Comparison of ENCODE assay signal across 17 cellular contexts in the genomic region with DNA sequence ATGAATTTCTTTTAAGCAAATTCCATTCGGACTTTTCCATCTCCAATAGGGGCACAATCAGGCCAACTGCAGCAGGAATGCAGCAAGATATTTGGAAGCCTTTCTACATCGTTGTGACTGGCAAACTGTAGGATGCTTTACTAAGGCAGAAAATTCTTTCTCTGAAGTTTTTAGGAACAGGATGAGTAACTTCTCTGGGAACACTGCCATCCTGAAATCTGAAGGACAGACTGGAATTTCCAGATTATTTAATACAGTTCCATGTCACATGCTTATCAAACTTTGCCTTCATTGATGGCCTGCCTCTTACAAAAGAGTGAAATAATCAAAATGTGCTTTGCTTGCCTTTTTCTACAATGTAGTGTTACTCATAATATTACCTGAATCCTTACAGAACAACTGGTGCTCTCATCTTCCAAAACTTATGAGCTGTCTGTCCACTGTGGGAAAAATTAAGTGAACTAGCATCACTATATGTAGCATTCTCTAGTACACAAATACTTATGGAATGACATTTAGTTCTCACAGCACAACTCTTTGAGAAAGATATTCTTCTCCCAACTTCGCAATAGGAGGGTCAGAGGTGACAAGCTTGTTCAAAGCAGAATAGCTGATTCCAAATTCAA. TPM values are rescaled to one million over a fixed set of nuclear protein-coding genes. Genes with fewer than 3 reads are reported as not detected.
A peak's percentile ranks its signal among the peaks of the same experiment; 100 is the strongest.
DNase-seq lines count a peak whose midpoint lies in the region; ATAC-seq, FAIRE-seq and TF ChIP-seq lines count a peak whose summit lies in the region.
"Had no signal": no experiment of that assay in that cellular context is flagged by ENCODE, and none has a peak within 500 bp of the region (broad histone marks: within the 10 kb centered on the region; RNA-seq: fewer than 3 reads in every experiment).

No MANE protein-coding gene starts in this region.

- H2AFZ ChIP-seq in osteoblast (ENCODE audit: low read length), result no peak overlapping the region

- H3K4me1 ChIP-seq in SJCRH30 (peaks cover 34% of the 10 kb centered on the region), osteoblast (ENCODE audit: insufficient read depth, low read length) (no peaks in the 10 kb centered on the region)
- H3K4me1 ChIP-seq: heart right ventricle had no signal

- H3K79me2 ChIP-seq in osteoblast (ENCODE audit: insufficient read depth, low read length), result no peaks in the 10 kb centered on the region

- H3K4me3 ChIP-seq in SJCRH30 (no peak overlapping the region), osteoblast (ENCODE audit: insufficient read depth, low read length) (no peak overlapping the region)
- H3K4me3 ChIP-seq: heart right ventricle, tibial nerve had no signal

- TF ChIP-seq CTCF in osteoblast (IDR thresholded peaks at IDR 0.05; ENCODE audit: extremely low read depth, low read depth, low read length), result no peak
- TF ChIP-seq CTCF in GM10248 (IDR thresholded peaks at IDR 0.05; ENCODE audit: control extremely low read depth, extremely low read depth, low read depth, missing control alignments), result no peak

- ATAC-seq in esophagus mucosa, result peak; percentile 86
- ATAC-seq: heart right ventricle had no signal

- H3K9me3 ChIP-seq in SJCRH30 (replicated peaks), result no peaks in the 10 kb centered on the region
- no peaks in the 10 kb centered on the region for H3K9me3 ChIP-seq in osteoblast (ENCODE audit: low read depth, low read length)
- H3K9me3 ChIP-seq: heart right ventricle, tibial nerve had no signal

- in situ Hi-C loops in KBM-7 (cut with MboI; ENCODE audit: low pct_unique_long_range_greater_than_20kb, low sequenced_read_pairs), result no loop called here

- DNase-seq in H54 (ENCODE audit: insufficient read length, low spot score) (no peak), SJCRH30 (peak; percentile 11 to 31), osteoblast (ENCODE audit: insufficient read length, low spot score, missing footprints) (peak; percentile 64), NCI-H187 (lab: John Stamatoyannopoulos, UW) (no peak), KBM-7 (no peak), GM10248 (ENCODE audit: extremely low spot score) (no peak), NCI-H2081 treated with DMSO at 0.1 percent for 48 hours (lab: John Stamatoyannopoulos, UW) (no peak)
- DNase-seq: CD4-positive, alpha-beta T cell; central memory CD4-positive, alpha-beta T cell; heart right ventricle; left cardiac atrium; NCI-H345; stimulated activated CD4-positive, alpha-beta T cell treated with anti-CD3 and anti-CD28 coated beads, Interleukin-2, amount 100 ng/mL, for 24 hours; stimulated activated CD8-positive, alpha-beta memory T cell treated with anti-CD3 and anti-CD28 coated beads, Interleukin-4, amount 100 ng/mL, for 48 hours had no signal

- H3K36me3 ChIP-seq in SJCRH30 (no peaks in the 10 kb centered on the region), osteoblast (ENCODE audit: insufficient read depth, low read length) (no peaks in the 10 kb centered on the region)
- H3K36me3 ChIP-seq: heart right ventricle, tibial nerve had no signal

- CTCF ChIA-PET in GM10248 (lab: Yijun Ruan, JAX), result interaction anchor here (1.0 kb wide), 1 partner anchor 23 kb away, joined by 4 read pairs; no protein-coding TSS in a partner anchor

- H3K4me2 ChIP-seq in osteoblast (ENCODE audit: insufficient read depth, low read length), result no peak overlapping the region

- H3K27me3 ChIP-seq in SJCRH30, result no peaks in the 10 kb centered on the region
- peaks cover 7% of the 10 kb centered on the region for H3K27me3 ChIP-seq in osteoblast (ENCODE audit: insufficient read depth, low read length)
- H3K27me3 ChIP-seq: heart right ventricle, tibial nerve had no signal

- POLR2A ChIA-PET in GM10248 (lab: Yijun Ruan, JAX), result no interaction called here

- H3K27ac ChIP-seq in SJCRH30 (peak overlapping the region; percentile 53), osteoblast (ENCODE audit: low read depth, low read length) (no peak overlapping the region)
- H3K27ac ChIP-seq: heart right ventricle, tibial nerve had no signal

- TF ChIP-seq POLR2A in H54 (IDR thresholded peaks at IDR 0.05; ENCODE audit: low read depth, low read length), result no peak

- H4K20me1 ChIP-seq in osteoblast (ENCODE audit: insufficient read depth, low read length), result no peaks in the 10 kb centered on the region

- FAIRE-seq in H54 (lab: Jason Lieb, UNC), result peak; percentile 78
- FAIRE-seq: TTC549 had no signal

RNA-seq across cellular contexts. Expression of a gene that starts 32.0 kb away (rescaled TPM):
- total RNA-seq in SJCRH30 (2014; rRNA removed; shearing (Covaris generic)), result 59.3 and 63.3 TPM in 2 replicates
- total RNA-seq in esophagus mucosa (6.4 TPM), osteoblast (2.1 and 2.2 TPM in 2 replicates)

Comparison
In these comparisons a context has a peak if more than half of its experiments do, and no peak if none do; other contexts are left out.
1. DNase-seq: peak in SJCRH30 (2 of 2) and osteoblast (single experiment); none in H54 (single experiment), NCI-H187 (0 of 2), KBM-7 (single experiment), GM10248 (single experiment) and NCI-H2081 treated with DMSO at 0.1 percent for 48 hours (single experiment).